12 cellular contexts compared by ENCODE assay signal in the genomic region with DNA sequence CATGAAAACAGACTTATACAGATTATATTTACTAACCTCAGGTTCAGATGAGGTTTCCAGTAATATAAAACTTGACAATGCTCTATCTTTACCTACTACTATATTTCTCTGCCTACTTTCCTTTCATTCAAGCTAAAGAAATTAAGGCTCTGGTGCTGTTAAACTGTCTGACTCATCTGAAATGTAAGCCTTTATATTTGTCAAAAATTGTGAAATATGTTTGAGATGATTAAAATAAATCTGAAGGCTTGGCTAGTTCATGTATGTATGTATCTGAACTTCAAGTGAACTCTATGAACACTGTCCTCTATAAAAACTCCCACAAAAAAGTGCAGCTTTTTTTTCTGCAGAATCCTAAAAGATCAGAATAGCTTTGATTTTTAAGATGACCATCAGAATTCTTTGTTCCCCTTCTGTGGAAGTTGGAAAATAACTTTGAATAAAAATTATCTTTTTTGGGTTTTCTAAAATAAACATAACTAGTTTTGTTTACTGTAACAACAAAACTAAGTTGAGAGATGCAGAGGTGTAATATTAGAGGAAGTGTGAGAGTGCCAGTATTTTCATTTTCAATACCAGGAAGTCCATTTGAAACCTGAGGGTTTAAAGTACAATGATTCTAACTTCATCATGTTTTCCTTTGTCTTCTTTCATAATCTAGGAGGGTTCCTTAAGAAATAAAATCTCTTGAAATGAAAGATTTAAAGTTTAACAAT. TPM values are rescaled to one million over a fixed set of nuclear protein-coding genes. Genes with fewer than 3 reads are reported as not detected.
DNase-seq lines count a peak whose midpoint lies in the region; ATAC-seq, FAIRE-seq and TF ChIP-seq lines count a peak whose summit lies in the region.
"Had no signal": no experiment of that assay in that cellular context is flagged by ENCODE, and none has a peak within 500 bp of the region (broad histone marks: within the 10 kb centered on the region; RNA-seq: fewer than 3 reads in every experiment).

No MANE protein-coding gene starts in this region.

- DNase-seq in CD1c-positive myeloid dendritic cell (ENCODE audit: extremely low spot score) = peak; percentile 46
- no peak for DNase-seq in activated T-cell treated with anti-CD3 and anti-CD28 coated beads, Interleukin-2, amount 50 U/mL, for 4 hours
- DNase-seq in right lobe of liver = no peak
- DNase-seq in C1 segment of cervical spinal cord (lab: John Stamatoyannopoulos, UW) = no peak
- DNase-seq: activated CD4-positive, alpha-beta T cell treated with anti-CD3 and anti-CD28 coated beads, Interleukin-2, amount 10 ng/mL, durations not matched to agents 7 days and 5 days; activated gamma-delta T cell treated with Interleukin-2 at 50 U/mL for 16 hours; NCI-H345 had no signal

- no peak overlapping the region for H3K27ac ChIP-seq in right lobe of liver
- H3K27ac ChIP-seq: neural progenitor cell had no signal

- H3K4me1 Mint-ChIP-seq in activated T-cell treated with anti-CD3 and anti-CD28 coated beads, Interleukin-2, amount 50 U/mL, for 4 hours (ENCODE audit: low read depth) = no peaks in the 10 kb centered on the region
- H3K4me1 Mint-ChIP-seq: neural progenitor cell had no signal

- no peaks in the 10 kb centered on the region for H3K4me1 ChIP-seq in right lobe of liver
- H3K4me1 ChIP-seq: neural progenitor cell had no signal

- no peaks in the 10 kb centered on the region for H3K36me3 ChIP-seq in right lobe of liver
- H3K36me3 ChIP-seq: neural progenitor cell had no signal

- ATAC-seq in GM19455 (IDR thresholded peaks at IDR 0.05; ENCODE audit: unreplicated experiment) (peak; percentile 50), HG03378 (IDR thresholded peaks at IDR 0.05; ENCODE audit: unreplicated experiment) (peak; percentile 49), right lobe of liver (no peak), HG02588 (IDR thresholded peaks at IDR 0.05; ENCODE audit: unreplicated experiment) (no peak)
- ATAC-seq in activated T-cell treated with anti-CD3 and anti-CD28 coated beads, Interleukin-2, amount 50 U/mL, for 4 hours = no peak

- FAIRE-seq in colon (lab: Jason Lieb, UNC) = peak; percentile 91

- no peaks in the 10 kb centered on the region for H3K36me3 Mint-ChIP-seq in activated T-cell treated with anti-CD3 and anti-CD28 coated beads, Interleukin-2, amount 50 U/mL, for 4 hours (ENCODE audit: insufficient read depth)
- H3K36me3 Mint-ChIP-seq: neural progenitor cell had no signal

- TF ChIP-seq POLR2A in right lobe of liver (IDR thresholded peaks at IDR 0.05) = no peak

- no peaks in the 10 kb centered on the region for H3K27me3 Mint-ChIP-seq in activated T-cell treated with anti-CD3 and anti-CD28 coated beads, Interleukin-2, amount 50 U/mL, for 4 hours (ENCODE audit: low read depth)

- H3K4me3 Mint-ChIP-seq in activated T-cell treated with anti-CD3 and anti-CD28 coated beads, Interleukin-2, amount 50 U/mL, for 4 hours = no peak overlapping the region
- H3K4me3 Mint-ChIP-seq: activated CD4-positive, alpha-beta T cell treated with anti-CD3 and anti-CD28 coated beads, Interleukin-2, amount 10 ng/mL, durations not matched to agents 7 days and 5 days; neural progenitor cell had no signal

- H3K9me3 ChIP-seq in right lobe of liver = no peaks in the 10 kb centered on the region

- no peak for TF ChIP-seq CTCF in right lobe of liver (IDR thresholded peaks at IDR 0.05)

- H3K4me3 ChIP-seq in right lobe of liver = no peak overlapping the region
- H3K4me3 ChIP-seq: neural progenitor cell had no signal

- no peaks in the 10 kb centered on the region for H3K27me3 ChIP-seq in right lobe of liver
- H3K27me3 ChIP-seq: neural progenitor cell had no signal

- H3K9me3 Mint-ChIP-seq in activated T-cell treated with anti-CD3 and anti-CD28 coated beads, Interleukin-2, amount 50 U/mL, for 4 hours = peaks cover 27% of the 10 kb centered on the region

- intact Hi-C loops in right lobe of liver (cut with DNase I) = no loop called here

RNA-seq across cellular contexts. Expression of gene ILDR1, which starts 42.2 kb away (rescaled TPM):
- total RNA-seq in activated T-cell treated with anti-CD3 and anti-CD28 coated beads, Interleukin-2, amount 50 U/mL, for 4 hours = under 1 TPM in 1 of 3 donors, not detected in 2; 0.18 TPM
- under 1 TPM in 5 of 6 experiments, not detected in 1; 0.12 to 0.88 (median 0.33) TPM for total RNA-seq in right lobe of liver

Comparison
In these comparisons a context has a peak if more than half of its experiments do, and no peak if none do; other contexts are left out.
1. ATAC-seq: peak in GM19455 (single experiment) and HG03378 (single experiment); none in activated T-cell treated with anti-CD3 and anti-CD28 coated beads, Interleukin-2, amount 50 U/mL, for 4 hours (0 of 2), right lobe of liver (0 of 4) and HG02588 (single experiment).